8 cellular contexts compared by ENCODE assay signal in the genomic region with DNA sequence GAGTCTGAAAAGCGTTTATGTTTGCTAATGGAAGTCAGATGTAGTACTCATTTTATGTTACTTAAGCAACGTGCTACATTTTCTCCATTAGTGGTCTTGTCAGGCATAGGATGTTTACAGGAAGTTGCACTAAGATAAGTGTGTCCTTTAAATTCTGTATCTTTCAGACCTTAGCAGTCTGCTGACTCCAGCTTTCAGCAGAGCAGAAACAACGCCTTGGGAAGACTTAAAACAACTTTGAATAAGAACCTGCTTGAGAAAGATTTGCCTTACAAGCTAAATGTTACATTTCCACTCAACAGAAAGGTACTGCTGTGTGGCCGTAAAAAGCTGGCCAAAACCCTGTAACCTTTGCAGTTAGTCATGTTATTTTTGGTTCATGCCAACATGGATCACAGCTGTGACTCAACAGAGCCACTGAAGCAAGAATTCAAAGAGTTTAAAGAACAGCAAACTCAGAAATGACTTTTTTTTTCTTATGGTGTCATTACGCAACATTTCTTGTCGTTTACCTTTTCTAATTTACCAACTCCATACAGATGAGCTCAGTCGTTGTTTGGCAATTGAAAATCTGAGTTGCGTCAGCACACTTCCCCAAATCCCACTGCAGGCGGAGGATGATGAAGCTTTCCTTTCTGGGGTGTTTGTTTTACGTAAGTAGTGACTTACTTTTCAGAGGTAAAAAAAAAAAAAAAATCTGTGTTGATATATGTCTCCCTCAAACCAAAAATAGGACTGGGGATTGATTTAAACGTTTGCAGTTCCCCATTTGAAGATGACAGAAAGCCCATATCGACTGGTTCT.
DNase-seq lines count a peak whose midpoint lies in the region; ATAC-seq lines count a peak whose summit lies in the region.

No MANE protein-coding gene starts in this region.

- DNase-seq in HCEC 1CT: peak; percentile 83
- peak; percentile 26 for DNase-seq in SHP77 treated with DMSO at 0.1 percent for 48 hours (lab: John Stamatoyannopoulos, UW)
- peak; percentile 96 for DNase-seq in fibroblast of peridontal ligament (ENCODE audit: extremely low read depth)
- peak; percentile 98 for DNase-seq in skeletal muscle cell (ENCODE audit: low read depth)
- no peak for DNase-seq in putamen (ENCODE audit: low spot score)
- no peak for DNase-seq in NCI-H748 treated with DMSO at 0.1 percent for 48 hours (lab: John Stamatoyannopoulos, UW)

- H3K4me3 ChIP-seq in skeletal muscle cell (ENCODE audit: low read depth, low read length): no peak overlapping the region

- no peak for ATAC-seq in HG02885 (IDR thresholded peaks at IDR 0.05; ENCODE audit: poor library complexity, unreplicated experiment)
- no peak for ATAC-seq in GM19395 (IDR thresholded peaks at IDR 0.05; ENCODE audit: unreplicated experiment)

Comparison
In these comparisons a context has a peak if more than half of its experiments do, and no peak if none do; other contexts are left out.
1. DNase-seq: peak in HCEC 1CT (single experiment), SHP77 treated with DMSO at 0.1 percent for 48 hours (single experiment), fibroblast of peridontal ligament (single experiment) and skeletal muscle cell (single experiment); none in putamen (single experiment) and NCI-H748 treated with DMSO at 0.1 percent for 48 hours (single experiment).